In genomic region chr11:47258317-47258902, GRCh38 we compare ENCODE assay signal across 8 cellular contexts. TPM values are rescaled to one million over a fixed set of nuclear protein-coding genes. Genes with fewer than 3 reads are reported as not detected.
DNase-seq lines count a peak whose midpoint lies in the region; ATAC-seq and TF ChIP-seq lines count a peak whose summit lies in the region.

No MANE protein-coding gene starts in this region.

- peak overlapping the region; percentile 20 for H3K27ac ChIP-seq in cingulate gyrus (ENCODE audit: low read depth, low read length)
- H3K27ac ChIP-seq in mesendoderm (ENCODE audit: low read depth, low read length) = peak overlapping the region; percentile 32
- peak overlapping the region; percentile 63 for H3K27ac ChIP-seq in substantia nigra (ENCODE audit: low read depth, low read length, poor library complexity, severe bottlenecking)

- no peaks in the 10 kb centered on the region for H3K36me3 ChIP-seq in Loucy (ENCODE audit: insufficient read depth, low read length)
- no peaks in the 10 kb centered on the region for H3K36me3 ChIP-seq in mesendoderm (ENCODE audit: control insufficient read depth, insufficient read depth, low read length)

- no peaks in the 10 kb centered on the region for H3F3A ChIP-seq in Loucy (ENCODE audit: low read depth)

- WGBS in mesendoderm (ENCODE audit: extremely low coverage, insufficient coverage, low lambda C conversion rate) = no CpG with 5 or more reads among the region's 11 CpGs

- no peak overlapping the region for H2BK5ac ChIP-seq in mesendoderm (ENCODE audit: low read length)

- H3K4me2 ChIP-seq in Loucy (ENCODE audit: low read depth, low read length, poor library complexity, severe bottlenecking) (peak overlapping the region; percentile 53), mesendoderm (ENCODE audit: low read length) (peak overlapping the region; percentile 21)

- no peaks in the 10 kb centered on the region for H3K9me2 ChIP-seq in Loucy (replicated peaks; ENCODE audit: low read depth, low read length)

- H3K18ac ChIP-seq in mesendoderm (ENCODE audit: low read length) = peak overlapping the region; percentile 33

- peak overlapping the region; percentile 88 for H3K56ac ChIP-seq in mesendoderm (ENCODE audit: low read length)

- DNase-seq in mesendoderm (no peak), substantia nigra (lab: John Stamatoyannopoulos, UW) (no peak), NCI-H1092 treated with DMSO at 0.1 percent for 48 hours (lab: John Stamatoyannopoulos, UW) (no peak), cerebellum (ENCODE audit: low spot score) (no peak)
- DNase-seq in activated CD4-positive, alpha-beta T cell treated with anti-CD3 and anti-CD28 coated beads for 4 hours = no peak

- no peak overlapping the region for H4K8ac ChIP-seq in mesendoderm (ENCODE audit: low read depth, low read length)

- H4K5ac ChIP-seq in mesendoderm (ENCODE audit: low read length) = no peak overlapping the region

- TF ChIP-seq CTCF in Loucy (conservative IDR thresholded peaks at IDR 0.05; ENCODE audit: low read length) = no peak

- ATAC-seq in GM19023 (IDR thresholded peaks at IDR 0.05; ENCODE audit: unreplicated experiment) = no peak

- no peak overlapping the region for H3K23ac ChIP-seq in mesendoderm (ENCODE audit: low read length)

- H3K4me1 ChIP-seq in Loucy (ENCODE audit: insufficient read depth, low read length, poor library complexity, severe bottlenecking) (peaks cover 24% of the 10 kb centered on the region), mesendoderm (ENCODE audit: control insufficient read depth, low read depth, low read length) (peaks cover 5% of the 10 kb centered on the region)

- H4K20me1 ChIP-seq in Loucy (ENCODE audit: insufficient read depth, low read length, poor library complexity, severe bottlenecking) = no peaks in the 10 kb centered on the region

- H3K4me3 ChIP-seq in Loucy (ENCODE audit: low read length, poor library complexity, severe bottlenecking) = peak overlapping the region; percentile 43
- no peak overlapping the region for H3K4me3 ChIP-seq in mesendoderm (ENCODE audit: low read length)

- H3K4ac ChIP-seq in mesendoderm (ENCODE audit: low read depth, low read length) = peak overlapping the region; percentile 39

- H2AFZ ChIP-seq in Loucy (ENCODE audit: low read length) = no peak overlapping the region

- H2BK15ac ChIP-seq in mesendoderm (replicated peaks; ENCODE audit: low read depth) = no peak overlapping the region

- peak overlapping the region; percentile 50 for H3K9ac ChIP-seq in Loucy (ENCODE audit: low read depth, low read length, poor library complexity, severe bottlenecking)
- H3K9ac ChIP-seq in mesendoderm (ENCODE audit: low read length) = peak overlapping the region; percentile 66

- no peaks in the 10 kb centered on the region for H3K27me3 ChIP-seq in Loucy (ENCODE audit: insufficient read depth, low read length, poor library complexity, severe bottlenecking)
- no peaks in the 10 kb centered on the region for H3K27me3 ChIP-seq in mesendoderm (ENCODE audit: insufficient read depth, low read length, poor library complexity)

- H2AK5ac ChIP-seq in mesendoderm (ENCODE audit: low read length) = no peak overlapping the region

- H3K79me1 ChIP-seq in mesendoderm (ENCODE audit: low read length) = peaks cover 1% of the 10 kb centered on the region

- no peak overlapping the region for H2BK120ac ChIP-seq in mesendoderm (ENCODE audit: low read depth, low read length)

- H3K79me2 ChIP-seq in Loucy (ENCODE audit: insufficient read depth, low read length) (no peaks in the 10 kb centered on the region), mesendoderm (ENCODE audit: control insufficient read depth, insufficient read depth, low read length) (no peaks in the 10 kb centered on the region)

- H3K9me3 ChIP-seq in Loucy (ENCODE audit: insufficient read depth, low read depth, low read length) = no peaks in the 10 kb centered on the region

RNA-seq across cellular contexts. Expression of gene NR1H3, which starts 0.6 kb away (rescaled TPM):
- 9.3 TPM for polyA plus RNA-seq in mesendoderm (2013, experiment 1 of 2)
- 9.5 TPM for polyA plus RNA-seq in mesendoderm (2013, experiment 2 of 2)
- 9.5 TPM for total RNA-seq in cerebellum

RNA-seq across cellular contexts. Expression of gene ACP2, which starts 9.8 kb away (rescaled TPM):
- polyA plus RNA-seq in mesendoderm (2013, experiment 1 of 2) = 16.4 TPM
- polyA plus RNA-seq in mesendoderm (2013, experiment 2 of 2) = 16.3 TPM
- total RNA-seq in cerebellum = 30.4 TPM

RNA-seq across cellular contexts. Expression of gene MADD, which starts 11.5 kb away (rescaled TPM):
- polyA plus RNA-seq in mesendoderm (2013, experiment 1 of 2) = 11.0 TPM
- 10.4 TPM for polyA plus RNA-seq in mesendoderm (2013, experiment 2 of 2)
- total RNA-seq in cerebellum = 73.3 TPM

RNA-seq across cellular contexts. Expression of gene DDB2, which starts 43.6 kb away (rescaled TPM):
- 21.6 TPM for polyA plus RNA-seq in mesendoderm (2013, experiment 1 of 2)
- 22.0 TPM for polyA plus RNA-seq in mesendoderm (2013, experiment 2 of 2)
- 8.2 TPM for total RNA-seq in cerebellum
